Comparison of ENCODE assay signal across 1 cellular context in genomic region chr1:244314921-244315544, GRCh38.
TF ChIP-seq lines count a peak whose summit lies in the region.

No MANE protein-coding gene starts in this region.

TF ChIP-seq in IMR-90, 13 proteins besides CTCF, POLR2A, EP300 and RAD21 (continued from another document):
- TF ChIP-seq, protein P1, sequence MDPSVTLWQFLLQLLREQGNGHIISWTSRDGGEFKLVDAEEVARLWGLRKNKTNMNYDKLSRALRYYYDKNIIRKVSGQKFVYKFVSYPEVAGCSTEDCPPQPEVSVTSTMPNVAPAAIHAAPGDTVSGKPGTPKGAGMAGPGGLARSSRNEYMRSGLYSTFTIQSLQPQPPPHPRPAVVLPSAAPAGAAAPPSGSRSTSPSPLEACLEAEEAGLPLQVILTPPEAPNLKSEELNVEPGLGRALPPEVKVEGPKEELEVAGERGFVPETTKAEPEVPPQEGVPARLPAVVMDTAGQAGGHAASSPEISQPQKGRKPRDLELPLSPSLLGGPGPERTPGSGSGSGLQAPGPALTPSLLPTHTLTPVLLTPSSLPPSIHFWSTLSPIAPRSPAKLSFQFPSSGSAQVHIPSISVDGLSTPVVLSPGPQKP (IDR thresholded peaks at IDR 0.05; ENCODE audit: borderline replicate concordance, low read depth, low read length), result no peak
- TF ChIP-seq MAZ (IDR thresholded peaks at IDR 0.05; ENCODE audit: borderline replicate concordance, low read depth, low read length) (no peak), MAFK (IDR thresholded peaks at IDR 0.05; ENCODE audit: low read depth, low read length) (no peak), RFX5 (IDR thresholded peaks at IDR 0.05; ENCODE audit: low read depth, low read length) (no peak), RCOR1 (IDR thresholded peaks at IDR 0.05; ENCODE audit: insufficient replicate concordance, low read length) (no peak), FOS (IDR thresholded peaks at IDR 0.05; ENCODE audit: low read depth, low read length) (no peak)
- TF ChIP-seq, protein P2, sequence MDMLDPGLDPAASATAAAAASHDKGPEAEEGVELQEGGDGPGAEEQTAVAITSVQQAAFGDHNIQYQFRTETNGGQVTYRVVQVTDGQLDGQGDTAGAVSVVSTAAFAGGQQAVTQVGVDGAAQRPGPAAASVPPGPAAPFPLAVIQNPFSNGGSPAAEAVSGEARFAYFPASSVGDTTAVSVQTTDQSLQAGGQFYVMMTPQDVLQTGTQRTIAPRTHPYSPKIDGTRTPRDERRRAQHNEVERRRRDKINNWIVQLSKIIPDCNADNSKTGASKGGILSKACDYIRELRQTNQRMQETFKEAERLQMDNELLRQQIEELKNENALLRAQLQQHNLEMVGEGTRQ (IDR thresholded peaks at IDR 0.05; ENCODE audit: low read depth, low read length), result no peak
